In genomic region chr12:27158322-27158721, GRCh38 we compare ENCODE assay signal across 1 cellular context.
TF ChIP-seq lines count a peak whose summit lies in the region.

No MANE protein-coding gene starts in this region.

TF ChIP-seq in H1, 55 proteins besides CTCF, POLR2A, EP300 and RAD21:
- TF ChIP-seq ASH2L (IDR thresholded peaks at IDR 0.05; ENCODE audit: low read length): no peak
- TF ChIP-seq CHD7 (IDR thresholded peaks at IDR 0.05; ENCODE audit: insufficient replicate concordance, low read length): peak; percentile 53
